In the genomic region with DNA sequence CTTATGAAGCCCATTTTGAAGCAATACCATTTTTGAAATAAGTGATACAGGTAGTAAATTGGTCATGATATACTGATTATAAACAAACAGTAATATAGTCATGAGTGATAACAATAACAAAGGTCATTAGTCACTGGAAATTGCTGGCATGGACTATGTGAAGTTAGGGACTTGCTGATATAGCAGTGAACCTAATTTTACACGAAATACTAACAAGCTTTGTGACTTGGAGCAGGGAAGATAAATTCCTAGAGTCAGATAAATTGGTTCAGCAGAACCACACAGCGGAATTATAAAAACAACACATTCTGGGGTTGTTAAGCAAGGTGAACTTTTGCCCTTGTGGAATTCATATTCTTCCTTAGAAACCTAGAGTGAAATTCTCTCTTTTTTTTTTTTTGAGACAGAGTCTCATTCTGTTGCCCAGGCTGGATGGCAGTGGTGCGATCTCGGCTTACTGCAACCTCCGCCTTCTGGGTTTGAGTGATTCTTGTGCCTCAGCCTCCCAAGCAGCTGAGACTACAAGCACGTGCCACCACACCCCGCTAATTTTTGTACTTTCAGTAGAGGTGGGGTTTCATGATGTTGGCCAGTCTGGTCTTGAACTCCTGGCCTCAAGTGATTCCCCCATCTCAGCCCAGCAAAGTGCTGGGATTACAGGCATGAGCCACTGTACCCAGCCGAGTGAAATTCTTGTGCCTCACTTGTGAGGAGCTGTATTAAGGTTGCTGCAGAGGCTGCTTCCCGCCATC, we compare ENCODE assay signal across 14 cellular contexts. TPM values are rescaled to one million over a fixed set of nuclear protein-coding genes. Genes with fewer than 3 reads are reported as not detected.
DNase-seq lines count a peak whose midpoint lies in the region; ATAC-seq, FAIRE-seq and TF ChIP-seq lines count a peak whose summit lies in the region.
"Had no signal": no experiment of that assay in that cellular context is flagged by ENCODE, and none has a peak within 500 bp of the region (broad histone marks: within the 10 kb centered on the region; RNA-seq: fewer than 3 reads in every experiment).

No MANE protein-coding gene starts in this region.

- no peak for TF ChIP-seq RAD21 in A549 (conservative IDR thresholded peaks at IDR 0.05 in 1 of 2, IDR thresholded peaks at IDR 0.05 in 1 of 2)

- H3K4me3 ChIP-seq in A549 (no peak overlapping the region), choroid plexus epithelial cell (ENCODE audit: low read depth, low read length) (no peak overlapping the region)

- CTCF ChIA-PET in A549 (lab: Yijun Ruan, JAX) = interaction anchor here (1.0 to 5.3 kb wide), 4 partner anchors 13 to 119 kb away, joined by 3 to 17 read pairs (median 6); no protein-coding TSS in a partner anchor

- TF ChIP-seq CTCF in A549 (IDR thresholded peaks at IDR 0.05) (no peak), choroid plexus epithelial cell (conservative IDR thresholded peaks at IDR 0.05; ENCODE audit: low read depth, low read length) (no peak)

- ATAC-seq in A549 = no peak
- ATAC-seq in HG03565 (IDR thresholded peaks at IDR 0.05; ENCODE audit: unreplicated experiment) = no peak
- ATAC-seq: natural killer cell had no signal

- POLR2A ChIA-PET in A549 (lab: Yijun Ruan, JAX) = no interaction called here

- peaks cover 47% of the 10 kb centered on the region for H3K4me1 ChIP-seq in A549

- no peak for FAIRE-seq in A549 (lab: Jason Lieb, UNC)

- peak overlapping the region; percentile 28; the same call in 2 of the 3 replicates for H3K4me2 ChIP-seq in A549

- no peak for TF ChIP-seq EP300 in A549 (IDR thresholded peaks at IDR 0.05)

- no peak for DNase-seq in A549 (ENCODE audit: low read depth in 1 of 2, low spot score in 1 of 2)
- peak; percentile 85 for DNase-seq in M059J (ENCODE audit: low read depth)
- DNase-seq in choroid plexus epithelial cell (ENCODE audit: low read depth) = peak; percentile 82
- peak; percentile 55 to 66 for DNase-seq in lung microvascular endothelial cell (ENCODE audit: low read depth in 2 of 2)
- DNase-seq in SHP77 (lab: John Stamatoyannopoulos, UW) = no peak
- DNase-seq in AG08396 (ENCODE audit: low spot score) = no peak
- DNase-seq in AML-193 (lab: John Stamatoyannopoulos, UW) = no peak
- DNase-seq: ACHN; central memory CD4-positive, alpha-beta T cell; immature natural killer cell; natural killer cell; NCI-H187 treated with DMSO at 0.1 percent for 48 hours; SW 1271 had no signal

- no peak overlapping the region for H3K27ac ChIP-seq in A549

- 90% methylated on average over 9 of the region's 9 CpGs for WGBS in A549 (ENCODE audit: missing lambda C conversion rate)

- no peaks in the 10 kb centered on the region for H3K9me3 ChIP-seq in A549

- no peak for TF ChIP-seq POLR2A in A549 (IDR thresholded peaks at IDR 0.05; ENCODE audit: low read length)

TF ChIP-seq in A549, 52 proteins besides CTCF, POLR2A, EP300 and RAD21:
- TF ChIP-seq ZFP36 (IDR thresholded peaks at IDR 0.05; ENCODE audit: borderline replicate concordance, partially characterized antibody) (no peak), SMC3 (IDR thresholded peaks at IDR 0.05) (no peak), ESRRA (IDR thresholded peaks at IDR 0.05; ENCODE audit: borderline replicate concordance, low read length) (no peak), RCOR1 (IDR thresholded peaks at IDR 0.05; ENCODE audit: low read depth, low read length) (no peak), HMGXB4 (CRISPR knock-in tag; IDR thresholded peaks at IDR 0.05; ENCODE audit: borderline replicate concordance) (no peak), HES2 (IDR thresholded peaks at IDR 0.05) (no peak), PBX3 (IDR thresholded peaks at IDR 0.05) (no peak), CBX8 (IDR thresholded peaks at IDR 0.05) (no peak), TFCP2L1 (CRISPR knock-in tag; IDR thresholded peaks at IDR 0.05) (no peak), JUNB (IDR thresholded peaks at IDR 0.05) (no peak), HDAC2 (IDR thresholded peaks at IDR 0.05) (no peak)
- TF ChIP-seq, protein P1, sequence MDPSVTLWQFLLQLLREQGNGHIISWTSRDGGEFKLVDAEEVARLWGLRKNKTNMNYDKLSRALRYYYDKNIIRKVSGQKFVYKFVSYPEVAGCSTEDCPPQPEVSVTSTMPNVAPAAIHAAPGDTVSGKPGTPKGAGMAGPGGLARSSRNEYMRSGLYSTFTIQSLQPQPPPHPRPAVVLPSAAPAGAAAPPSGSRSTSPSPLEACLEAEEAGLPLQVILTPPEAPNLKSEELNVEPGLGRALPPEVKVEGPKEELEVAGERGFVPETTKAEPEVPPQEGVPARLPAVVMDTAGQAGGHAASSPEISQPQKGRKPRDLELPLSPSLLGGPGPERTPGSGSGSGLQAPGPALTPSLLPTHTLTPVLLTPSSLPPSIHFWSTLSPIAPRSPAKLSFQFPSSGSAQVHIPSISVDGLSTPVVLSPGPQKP (IDR thresholded peaks at IDR 0.05; ENCODE audit: low read depth, low read length) = no peak
- TF ChIP-seq, protein P2, sequence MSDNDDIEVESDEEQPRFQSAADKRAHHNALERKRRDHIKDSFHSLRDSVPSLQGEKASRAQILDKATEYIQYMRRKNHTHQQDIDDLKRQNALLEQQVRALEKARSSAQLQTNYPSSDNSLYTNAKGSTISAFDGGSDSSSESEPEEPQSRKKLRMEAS (IDR thresholded peaks at IDR 0.05) = no peak

RNA-seq across cellular contexts. Expression of gene UGCG, which starts 6.0 kb away (rescaled TPM):
- 16.7 and 25.9 TPM in 2 replicates for polyA plus RNA-seq in A549 (2011; rRNA removed)
- 7.8 and 9.5 TPM in 2 replicates for polyA plus RNA-seq in A549 (2012; cell fraction: cytosol; rRNA removed)
- polyA plus RNA-seq in A549 (2012; cell fraction: nucleus; rRNA removed) = 7.4 and 10.6 TPM in 2 replicates
- polyA plus RNA-seq in A549 (2017; fragmentation: RNase III; extraction: RNeasy Plus Mini Kit Qiagen cat#74134 plus additional on column Dnase treatment) = 10.5 to 12.1 TPM (median 11.6 TPM) in 3 replicates
- polyA minus RNA-seq in A549 (2011; rRNA and poly(A)+ RNA removed) = 14.5 and 17.2 TPM in 2 replicates
- total RNA-seq in M059J (2014; rRNA removed; shearing (Covaris generic)) = 74.1 and 99.2 TPM in 2 replicates
- total RNA-seq in lung microvascular endothelial cell = 53.0 and 131 TPM in 2 replicates

Comparison
In these comparisons a context has a peak if more than half of its experiments do, and no peak if none do; other contexts are left out.
1. DNase-seq: peak in M059J (single experiment), choroid plexus epithelial cell (single experiment) and lung microvascular endothelial cell (2 of 2); none in A549 (0 of 2), SHP77 (0 of 2), AG08396 (single experiment) and AML-193 (0 of 2).